9 cellular contexts compared by ENCODE assay signal in genomic region chr2:73979686-73980085, GRCh38. TPM values are rescaled to one million over a fixed set of nuclear protein-coding genes. Genes with fewer than 3 reads are reported as not detected.
DNase-seq lines count a peak whose midpoint lies in the region; ATAC-seq and TF ChIP-seq lines count a peak whose summit lies in the region.
"Had no signal": no experiment of that assay in that cellular context is flagged by ENCODE, and none has a peak within 500 bp of the region (broad histone marks: within the 10 kb centered on the region; RNA-seq: fewer than 3 reads in every experiment).

No MANE protein-coding gene starts in this region.

- peaks cover 3% of the 10 kb centered on the region; the same call in 1 of the 2 replicates for H3K9me3 ChIP-seq in AG04450 (ENCODE audit: control insufficient read depth, insufficient read depth, low read length)
- no peaks in the 10 kb centered on the region for H3K9me3 ChIP-seq in sigmoid colon

- CTCF ChIA-PET in AG04450 (lab: Charles Lee), result interaction anchor here (1.2 kb wide), 1 partner anchor 156 kb away, joined by 3 read pairs; no protein-coding TSS in a partner anchor
- CTCF ChIA-PET in T-cell (lab: Charles Lee), result interaction anchor here (0.6 to 0.7 kb wide), 2 partner anchors 518 to 861 kb away, joined by 3 read pairs; no protein-coding TSS in a partner anchor

- no peaks in the 10 kb centered on the region for H3K36me3 Mint-ChIP-seq in T-cell

- no peaks in the 10 kb centered on the region for H3K27me3 ChIP-seq in AG04450 (ENCODE audit: control insufficient read depth, insufficient read depth, low read length)
- H3K27me3 ChIP-seq in sigmoid colon, result peaks cover 2 to 13% (median 9%) of the 10 kb centered on the region in 3 donors

- no peak for TF ChIP-seq EP300 in sigmoid colon (IDR thresholded peaks at IDR 0.05)

- no peaks in the 10 kb centered on the region for H3K27me3 Mint-ChIP-seq in T-cell

- POLR2A ChIA-PET in AG04450 (lab: Yijun Ruan, JAX) (interaction anchor here (1.0 kb wide), 2 partner anchors 141 to 151 kb away, joined by 3 read pairs; partner anchors contain the start of gene STAMBP), T-cell (lab: Charles Lee) (interaction anchor here (0.6 to 1.0 kb wide), 4 partner anchors 10 to 429 kb away, joined by 3 to 4 read pairs (median 3); no protein-coding TSS in a partner anchor)

- DNase-seq in AG04450 (ENCODE audit: low read depth, low spot score) (peak; percentile 65), GM12864 (ENCODE audit: low read depth) (no peak), T-cell (no peak), fibroblast of peridontal ligament (ENCODE audit: extremely low read depth) (peak; percentile 92), sigmoid colon (no peak), NCI-H1694 (lab: John Stamatoyannopoulos, UW) (no peak)
- DNase-seq in stimulated activated CD4-positive, alpha-beta T cell treated with anti-CD3 and anti-CD28 coated beads, Interleukin-15, amount 100 ng/mL, for 24 hours, result no peak
- DNase-seq: Right ventricle myocardium superior had no signal

- no peaks in the 10 kb centered on the region for H3K9me3 Mint-ChIP-seq in T-cell

- TF ChIP-seq CTCF in AG04450 (IDR thresholded peaks at IDR 0.05; ENCODE audit: low read depth, low read length) (no peak), GM12864 (IDR thresholded peaks at IDR 0.05; ENCODE audit: low read depth, low read length, missing control alignments) (no peak), sigmoid colon (IDR thresholded peaks at IDR 0.05) (no peak)

- no peak for ATAC-seq in T-cell (replicated peaks in 1 of 4)
- ATAC-seq in GM18909 (IDR thresholded peaks at IDR 0.05; ENCODE audit: poor library complexity, unreplicated experiment), result no peak

- peaks cover 0 to 32% (median 22%) of the 10 kb centered on the region in 4 donors for H3K4me1 ChIP-seq in sigmoid colon

- peak overlapping the region; percentile 92 to 94 for H3K27ac Mint-ChIP-seq in T-cell

- H3K27ac ChIP-seq in AG04450 (ENCODE audit: low read depth, low read length) (peak overlapping the region; percentile 62), sigmoid colon (no peak overlapping the region)

- intact Hi-C loops in sigmoid colon (cut with DNase I), result loop anchor here (10.0 kb wide), 1 partner anchor 155 kb away; the partner anchor contains the start of gene STAMBP

- H3K4me1 Mint-ChIP-seq in T-cell, result peaks cover 71 to 78% (median 71%) of the 10 kb centered on the region in 3 donors

- H3K36me3 ChIP-seq in sigmoid colon, result no peaks in the 10 kb centered on the region

- 25 to 41% methylated on average over 3 of the region's 3 CpGs for WGBS in sigmoid colon, 2 donors

- peak overlapping the region; percentile 10 to 65 (median 49) for H3K4me3 Mint-ChIP-seq in T-cell

- H3K4me3 ChIP-seq in AG04450 (ENCODE audit: low read depth, low read length), result no peak overlapping the region
- H3K4me3 ChIP-seq in GM12864 (ENCODE audit: low read depth, low read length), result peak overlapping the region; percentile 81
- no peak overlapping the region for H3K4me3 ChIP-seq in sigmoid colon

- TF ChIP-seq POLR2A in sigmoid colon (IDR thresholded peaks at IDR 0.05), result no peak

RNA-seq across cellular contexts. Expression of gene TET3, which starts 5.0 kb away (rescaled TPM):
- polyA plus RNA-seq in AG04450 (2011; rRNA removed) (3.1 and 3.2 TPM in 2 replicates), sigmoid colon (1 to 10 TPM; 1.8 to 9.6 (median 2.5) TPM)
- polyA minus RNA-seq in AG04450 (2011; rRNA and poly(A)+ RNA removed), result 6.3 TPM in 2 replicates
- total RNA-seq in T-cell (10 to 100 TPM; 22.5 to 32.2 (median 26.8) TPM), sigmoid colon (1 to 10 TPM; 3.1 to 5.8 (median 3.6) TPM)

RNA-seq across cellular contexts. Expression of gene DGUOK, which starts 53.0 kb away (rescaled TPM):
- 101 TPM in 2 replicates for polyA plus RNA-seq in AG04450 (2011; rRNA removed)
- polyA minus RNA-seq in AG04450 (2011; rRNA and poly(A)+ RNA removed), result 22.3 and 22.4 TPM in 2 replicates
- 10 to 100 TPM; 44.0 to 70.2 (median 62.5) TPM for total RNA-seq in T-cell
- 10 to 100 TPM; 31.6 to 48.1 (median 39.3) TPM for total RNA-seq in sigmoid colon
- polyA plus RNA-seq in sigmoid colon, result 100 to 1,000 TPM in 1 of 3 donors, 10 to 100 TPM in 2; 89.3 to 132 (median 96.7) TPM

Comparison
In these comparisons a context has a peak if more than half of its experiments do, and no peak if none do; other contexts are left out.
1. DNase-seq: peak in AG04450 (single experiment) and fibroblast of peridontal ligament (single experiment); none in GM12864 (single experiment), T-cell (0 of 34), sigmoid colon (single experiment), stimulated activated CD4-positive, alpha-beta T cell treated with anti-CD3 and anti-CD28 coated beads, Interleukin-15, amount 100 ng/mL, for 24 hours (single experiment) and NCI-H1694 (single experiment).